8 cellular contexts compared by ENCODE assay signal in genomic region chr17:1649116-1649843, GRCh38. TPM values are rescaled to one million over a fixed set of nuclear protein-coding genes. Genes with fewer than 3 reads are reported as not detected.
DNase-seq lines count a peak whose midpoint lies in the region; ATAC-seq, FAIRE-seq and TF ChIP-seq lines count a peak whose summit lies in the region.

No MANE protein-coding gene starts in this region.

- POLR2A ChIA-PET in Panc1 (lab: Charles Lee), result interaction anchor here (0.5 to 0.6 kb wide), 2 partner anchors 17 to 241 kb away, joined by 3 read pairs; no protein-coding TSS in a partner anchor

- H3K4me2 ChIP-seq in BLaER1, result peak overlapping the region; percentile 94
- peak overlapping the region; percentile 83 for H3K4me2 ChIP-seq in osteoblast (ENCODE audit: insufficient read depth, low read length)

- no peaks in the 10 kb centered on the region for H3K9me3 ChIP-seq in BLaER1
- H3K9me3 ChIP-seq in Panc1 (ENCODE audit: control insufficient read depth, insufficient read depth, low read depth, low read length), result no peaks in the 10 kb centered on the region
- no peaks in the 10 kb centered on the region for H3K9me3 ChIP-seq in osteoblast (ENCODE audit: low read depth, low read length)
- no peaks in the 10 kb centered on the region for H3K9me3 ChIP-seq in thoracic aorta

- H3K36me3 ChIP-seq in BLaER1, result peaks cover 45% of the 10 kb centered on the region
- peaks cover 2% of the 10 kb centered on the region for H3K36me3 ChIP-seq in Panc1 (ENCODE audit: control insufficient read depth, insufficient read depth, low read length)
- peaks cover 44% of the 10 kb centered on the region for H3K36me3 ChIP-seq in osteoblast (ENCODE audit: insufficient read depth, low read length)
- H3K36me3 ChIP-seq in thoracic aorta, result peaks cover 40% of the 10 kb centered on the region

- H3K9ac ChIP-seq in BLaER1, result peak overlapping the region; percentile 76

- ATAC-seq in HG03442 (IDR thresholded peaks at IDR 0.05; ENCODE audit: unreplicated experiment) (peak; percentile 36), Panc1 (peak; percentile 73), thoracic aorta (ENCODE audit: insufficient number of reproducible peaks, low FRiP score, low read depth) (peak; percentile 67)

- H3K4me3 ChIP-seq in BLaER1 (peak overlapping the region; percentile 70), Panc1 (ENCODE audit: low read depth in 2 of 2, low read length in 2 of 2) (peak overlapping the region; percentile 51 to 53), osteoblast (ENCODE audit: insufficient read depth, low read length) (peak overlapping the region; percentile 79), thoracic aorta (peak overlapping the region; percentile 78)

- FAIRE-seq in GM19239 (lab: Jason Lieb, UNC), result no peak
- no peak for FAIRE-seq in frontal cortex (lab: Jason Lieb, UNC)

- peak overlapping the region; percentile 56 for H2AFZ ChIP-seq in osteoblast (ENCODE audit: low read length)

- BruUV-seq in Panc1 (replicated peaks; lab: Mats Ljungman, UMichigan), result no TSS peak

- H4K20me1 ChIP-seq in BLaER1 (peaks cover 53% of the 10 kb centered on the region), osteoblast (ENCODE audit: insufficient read depth, low read length) (no peaks in the 10 kb centered on the region)

- in situ Hi-C loops in Panc1 (cut with HindIII; ENCODE audit: low pct_unique_long_range_greater_than_20kb, low sequenced_read_pairs), result no loop called here

- H3K27ac ChIP-seq in BLaER1, result peak overlapping the region; percentile 72
- H3K27ac ChIP-seq in Panc1 (ENCODE audit: low read length), result peak overlapping the region; percentile 75
- peak overlapping the region; percentile 52 for H3K27ac ChIP-seq in osteoblast (ENCODE audit: low read depth, low read length)
- H3K27ac ChIP-seq in thoracic aorta, result peak overlapping the region; percentile 91 to 94

- DNase-seq in GM19239 (ENCODE audit: insufficient read length, low spot score), result peak; percentile 77
- DNase-seq in Panc1 (ENCODE audit: low read depth, low spot score), result no peak
- peak; percentile 79 for DNase-seq in activated gamma-delta T cell (lab: John Stamatoyannopoulos, UW)
- peak; percentile 74 to 90 for DNase-seq in frontal cortex (ENCODE audit: low spot score in 2 of 2)
- peak; percentile 100 for DNase-seq in osteoblast (ENCODE audit: insufficient read length, low spot score, missing footprints)
- DNase-seq in thoracic aorta (ENCODE audit: low spot score), result peak; percentile 63

- peak; percentile 9; the same call in 1 of the 2 replicates for TF ChIP-seq CTCF in Panc1 (IDR thresholded peaks at IDR 0.05)
- TF ChIP-seq CTCF in osteoblast (IDR thresholded peaks at IDR 0.05; ENCODE audit: extremely low read depth, low read depth, low read length), result no peak
- TF ChIP-seq CTCF in thoracic aorta (IDR thresholded peaks at IDR 0.05), result no peak

- H3K79me2 ChIP-seq in osteoblast (ENCODE audit: insufficient read depth, low read length), result no peaks in the 10 kb centered on the region

- peaks cover 59% of the 10 kb centered on the region for H3K4me1 ChIP-seq in BLaER1
- H3K4me1 ChIP-seq in Panc1 (ENCODE audit: control insufficient read depth, insufficient read depth, low read length), result peaks cover 23% of the 10 kb centered on the region
- H3K4me1 ChIP-seq in osteoblast (ENCODE audit: insufficient read depth, low read length), result peaks cover 12% of the 10 kb centered on the region
- H3K4me1 ChIP-seq in thoracic aorta (ENCODE audit: control insufficient read depth in 1 of 2, low read depth in 2 of 2), result peaks cover 14 to 25% of the 10 kb centered on the region in 2 donors

- CTCF ChIA-PET in Panc1 (lab: Charles Lee), result interaction anchor here (0.6 to 1.3 kb wide), 3 partner anchors 69 to 77 kb away, joined by 4 to 7 read pairs (median 6); no protein-coding TSS in a partner anchor

- H3K27me3 ChIP-seq in BLaER1 (no peaks in the 10 kb centered on the region), Panc1 (ENCODE audit: control insufficient read depth, insufficient read depth, low read length) (no peaks in the 10 kb centered on the region), osteoblast (ENCODE audit: insufficient read depth, low read length) (no peaks in the 10 kb centered on the region), thoracic aorta (replicated peaks; ENCODE audit: insufficient read depth) (no peaks in the 10 kb centered on the region)

- intact Hi-C loops in Panc1 (cut with micrococcal nuclease; ENCODE audit: unreplicated experiment), result no loop called here

RNA-seq across cellular contexts. Expression of gene RILP, which starts 0.4 kb away (rescaled TPM):
- 20.8 TPM for total RNA-seq in Panc1 (2021; ENCODE audit: unreplicated experiment)
- polyA plus RNA-seq in Panc1 (2012; ENCODE audit: insufficient read length), result 25.5 TPM
- total RNA-seq in frontal cortex, result 2.9 TPM
- 11.2 and 11.6 TPM in 2 replicates for total RNA-seq in osteoblast
- total RNA-seq in thoracic aorta, result 10 to 100 TPM; 16.1 to 38.9 TPM

RNA-seq across cellular contexts. Expression of gene SCARF1, which starts 3.7 kb away (rescaled TPM):
- 6.6 TPM for total RNA-seq in Panc1 (2021; ENCODE audit: unreplicated experiment)
- polyA plus RNA-seq in Panc1 (2012; ENCODE audit: insufficient read length), result 6.0 TPM
- total RNA-seq in frontal cortex, result 3.3 TPM
- 0.88 and 1.4 TPM in 2 replicates for total RNA-seq in osteoblast
- total RNA-seq in thoracic aorta, result 10 to 100 TPM; 17.6 to 19.1 TPM

RNA-seq across cellular contexts. Expression of gene SLC43A2, which starts 20.6 kb away (rescaled TPM):
- total RNA-seq in Panc1 (2021; ENCODE audit: unreplicated experiment) (23.3 TPM), frontal cortex (15.5 TPM), osteoblast (4.4 and 5.4 TPM in 2 replicates), thoracic aorta (10 to 100 TPM; 21.1 to 21.9 TPM)
- 28.9 TPM for polyA plus RNA-seq in Panc1 (2012; ENCODE audit: insufficient read length)

RNA-seq across cellular contexts. Expression of gene PRPF8, which starts 35.4 kb away (rescaled TPM):
- total RNA-seq in Panc1 (2021; ENCODE audit: unreplicated experiment) (296 TPM), frontal cortex (75.0 TPM), osteoblast (107 and 111 TPM in 2 replicates), thoracic aorta (100 to 1,000 TPM; 184 to 186 TPM)
- polyA plus RNA-seq in Panc1 (2012; ENCODE audit: insufficient read length), result 473 TPM
